1 cellular context compared by ENCODE assay signal in the genomic region with DNA sequence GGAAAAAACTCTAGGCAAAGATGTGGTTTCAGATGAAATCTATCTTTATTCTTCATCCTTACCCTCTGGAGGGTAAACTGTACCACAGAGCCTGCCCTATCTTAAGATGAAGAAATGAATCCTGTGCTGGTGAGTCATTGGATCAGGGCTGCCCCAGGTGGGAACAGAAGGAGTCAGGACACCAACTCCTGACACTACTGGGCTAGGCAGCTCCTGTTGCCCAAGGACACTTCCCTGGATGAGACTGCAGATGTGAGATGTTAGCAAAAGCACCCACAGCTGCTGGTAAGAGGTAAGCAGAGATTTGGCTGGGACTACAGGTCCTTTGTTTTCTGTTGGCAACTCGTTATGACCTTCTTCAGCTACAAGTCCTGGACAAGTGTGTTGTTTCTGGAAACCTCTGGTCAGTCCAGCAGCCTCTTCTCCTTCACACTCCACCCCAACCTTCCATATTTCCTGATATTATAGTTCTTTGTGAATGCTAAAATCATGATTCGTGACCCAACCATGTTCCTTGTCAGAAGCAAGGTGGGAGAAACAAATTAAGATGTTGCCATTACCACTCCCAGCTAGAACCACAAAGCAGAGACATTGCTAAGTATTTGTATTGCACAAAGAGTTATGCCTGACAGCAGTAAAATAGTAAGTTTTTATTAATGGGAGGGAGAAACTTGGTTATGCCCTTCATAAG.
TF ChIP-seq lines count a peak whose summit lies in the region.

No MANE protein-coding gene starts in this region.

TF ChIP-seq in IMR-90, 13 proteins besides CTCF, POLR2A, EP300 and RAD21:
- TF ChIP-seq MAZ (IDR thresholded peaks at IDR 0.05; ENCODE audit: borderline replicate concordance, low read depth, low read length) (no peak), CEBPB (IDR thresholded peaks at IDR 0.05; ENCODE audit: low read depth, low read length) (no peak; the same call in 1 of the 2 replicates), NFE2L2 (IDR thresholded peaks at IDR 0.05; ENCODE audit: low read depth, low read length) (no peak), BHLHE40 (IDR thresholded peaks at IDR 0.05; ENCODE audit: low read depth, low read length) (no peak), RFX5 (IDR thresholded peaks at IDR 0.05; ENCODE audit: low read depth, low read length) (no peak), RCOR1 (IDR thresholded peaks at IDR 0.05; ENCODE audit: insufficient replicate concordance, low read length) (no peak), SMC3 (IDR thresholded peaks at IDR 0.05; ENCODE audit: low read depth, low read length) (no peak), MAFK (IDR thresholded peaks at IDR 0.05; ENCODE audit: low read depth, low read length) (no peak), FOS (IDR thresholded peaks at IDR 0.05; ENCODE audit: low read depth, low read length) (no peak), CHD1 (IDR thresholded peaks at IDR 0.05; ENCODE audit: low read depth, low read length) (no peak), MXI1 (IDR thresholded peaks at IDR 0.05; ENCODE audit: borderline replicate concordance, low read depth, low read length) (no peak)
- TF ChIP-seq, protein P1, sequence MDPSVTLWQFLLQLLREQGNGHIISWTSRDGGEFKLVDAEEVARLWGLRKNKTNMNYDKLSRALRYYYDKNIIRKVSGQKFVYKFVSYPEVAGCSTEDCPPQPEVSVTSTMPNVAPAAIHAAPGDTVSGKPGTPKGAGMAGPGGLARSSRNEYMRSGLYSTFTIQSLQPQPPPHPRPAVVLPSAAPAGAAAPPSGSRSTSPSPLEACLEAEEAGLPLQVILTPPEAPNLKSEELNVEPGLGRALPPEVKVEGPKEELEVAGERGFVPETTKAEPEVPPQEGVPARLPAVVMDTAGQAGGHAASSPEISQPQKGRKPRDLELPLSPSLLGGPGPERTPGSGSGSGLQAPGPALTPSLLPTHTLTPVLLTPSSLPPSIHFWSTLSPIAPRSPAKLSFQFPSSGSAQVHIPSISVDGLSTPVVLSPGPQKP (IDR thresholded peaks at IDR 0.05; ENCODE audit: borderline replicate concordance, low read depth, low read length): no peak
- TF ChIP-seq, protein P2, sequence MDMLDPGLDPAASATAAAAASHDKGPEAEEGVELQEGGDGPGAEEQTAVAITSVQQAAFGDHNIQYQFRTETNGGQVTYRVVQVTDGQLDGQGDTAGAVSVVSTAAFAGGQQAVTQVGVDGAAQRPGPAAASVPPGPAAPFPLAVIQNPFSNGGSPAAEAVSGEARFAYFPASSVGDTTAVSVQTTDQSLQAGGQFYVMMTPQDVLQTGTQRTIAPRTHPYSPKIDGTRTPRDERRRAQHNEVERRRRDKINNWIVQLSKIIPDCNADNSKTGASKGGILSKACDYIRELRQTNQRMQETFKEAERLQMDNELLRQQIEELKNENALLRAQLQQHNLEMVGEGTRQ (IDR thresholded peaks at IDR 0.05; ENCODE audit: low read depth, low read length): no peak
TF ChIP-seq in IMR-90: peak in this region for 0.
